28 cellular contexts compared by ENCODE assay signal in genomic region chr1:74419611-74420010, GRCh38.
"Had no signal": no experiment of that assay in that cellular context is flagged by ENCODE, and none has a peak within 500 bp of the region (broad histone marks: within the 10 kb centered on the region; RNA-seq: fewer than 3 reads in every experiment).

No MANE protein-coding gene starts in this region.

- H2AFZ ChIP-seq: neural progenitor cell, parathyroid adenoma had no signal

- H3K4me1 ChIP-seq: neural progenitor cell, parathyroid adenoma, psoas muscle, spleen, suprapubic skin, testis, tibial artery, transverse colon, upper lobe of right lung, uterus had no signal

- ATAC-seq: natural killer cell; psoas muscle; right cardiac atrium; sciatic nerve; stimulated activated memory B cell treated with anti-CD40 and anti-IgM and Interleukin-4, amounts not matched to agents 10 μg/mL and 1 μg/mL and 100 μg/mL, for 72 hours; stimulated activated naive CD8-positive, alpha-beta T cell treated with anti-CD3 and anti-CD28 coated beads, Interleukin-15, amount 100 ng/mL, for 72 hours; stimulated activated naive CD8-positive, alpha-beta T cell treated with anti-CD3 and anti-CD28 coated beads, Interleukin-15, Interleukin-2, amounts not matched to agents 100 U/mL and 50 U/mL, for 24 hours; upper lobe of right lung had no signal

- H3K9me3 ChIP-seq: ovary, psoas muscle, spleen, suprapubic skin, testis, tibial artery, transverse colon, upper lobe of right lung, uterus had no signal

- H3K9ac ChIP-seq: neural progenitor cell, parathyroid adenoma had no signal

- DNase-seq: natural killer cell; occipital lobe; ovary; posterior cingulate gyrus; psoas muscle; right cardiac atrium; spleen; stimulated activated CD4-positive, alpha-beta T cell treated with anti-CD3 and anti-CD28 coated beads, Interleukin-12 subunit alpha, Interleukin-12 subunit beta, amount 100 ng/mL, for 4 hours; stimulated activated CD4-positive, alpha-beta T cell treated with anti-CD3 and anti-CD28 coated beads, Interleukin-1b, Interleukin-23, amount 100 ng/mL, for 48 hours; stimulated activated CD4-positive, alpha-beta T cell treated with anti-CD3 and anti-CD28 coated beads, Interleukin-4, amount 100 ng/mL, for 1 hour; stimulated activated CD4-positive, alpha-beta T cell treated with anti-CD3 and anti-CD28 coated beads, Interleukin-4, amount 100 ng/mL, for 4 hours; stimulated activated CD8-positive, alpha-beta memory T cell treated with anti-CD3 and anti-CD28 coated beads, Interleukin-4, amount 100 ng/mL, for 48 hours; stimulated activated naive CD4-positive, alpha-beta T cell; stimulated activated naive CD8-positive, alpha-beta T cell treated with anti-CD3 and anti-CD28 coated beads, Interleukin-15, amount 100 ng/mL, for 72 hours; stimulated activated naive CD8-positive, alpha-beta T cell treated with anti-CD3 and anti-CD28 coated beads, Interleukin-15, Interleukin-2, amounts not matched to agents 100 U/mL and 50 U/mL, for 24 hours; substantia nigra; testis; tibial artery; transverse colon; upper lobe of right lung; uterus had no signal

- H3K4me2 ChIP-seq: neural progenitor cell, smooth muscle cell had no signal

- H3K36me3 ChIP-seq: neural progenitor cell, ovary, spleen, suprapubic skin, tibial artery, transverse colon, upper lobe of right lung, uterus had no signal

- H3K27ac ChIP-seq: neural progenitor cell, ovary, parathyroid adenoma, psoas muscle, skin epidermis, spleen, suprapubic skin, testis, tibial artery, transverse colon, upper lobe of right lung, uterus had no signal

- H3K4me3 ChIP-seq: neural progenitor cell, ovary, psoas muscle, skin epidermis, smooth muscle cell, spleen, suprapubic skin, testis, tibial artery, transverse colon, upper lobe of right lung, uterus had no signal

- H3K27me3 ChIP-seq: neural progenitor cell, ovary, spleen, suprapubic skin, testis, tibial artery, transverse colon, upper lobe of right lung, uterus had no signal

- H3K79me2 ChIP-seq: parathyroid adenoma had no signal
